ENCODE assay signal across 10 cellular contexts in genomic region chr15:99169769-99170311, GRCh38.
A peak's percentile ranks its signal among the peaks of the same experiment; 100 is the strongest.
DNase-seq lines count a peak whose midpoint lies in the region; ATAC-seq, FAIRE-seq and TF ChIP-seq lines count a peak whose summit lies in the region.
"Had no signal": no experiment of that assay in that cellular context is flagged by ENCODE, and none has a peak within 500 bp of the region (broad histone marks: within the 10 kb centered on the region; RNA-seq: fewer than 3 reads in every experiment).

No MANE protein-coding gene starts in this region.

- H3K4me3 ChIP-seq in AG10803 (ENCODE audit: low read length) (no peak overlapping the region), astrocyte (ENCODE audit: insufficient read depth, low read depth, low read length) (no peak overlapping the region), heart left ventricle (no peak overlapping the region), prostate gland (no peak overlapping the region)

- no peak overlapping the region for H3K4me3 Mint-ChIP-seq in astrocyte (ENCODE audit: unreplicated experiment)
- H3K4me3 Mint-ChIP-seq in activated T-cell treated with anti-CD3 and anti-CD28 coated beads, Interleukin-2, amount 50 U/mL, for 24 hours: no peak overlapping the region
- H3K4me3 Mint-ChIP-seq: activated T-cell treated with anti-CD3 and anti-CD28 coated beads, Interleukin-2, amount 50 U/mL, for 72 hours had no signal

- ATAC-seq in heart left ventricle (peak; percentile 40 to 57 (median 52)), HG03439 (IDR thresholded peaks at IDR 0.05; ENCODE audit: unreplicated experiment) (no peak)
- ATAC-seq: activated T-cell treated with anti-CD3 and anti-CD28 coated beads, Interleukin-2, amount 50 U/mL, for 72 hours had no signal

- no peak for TF ChIP-seq CTCF in AG10803 (conservative IDR thresholded peaks at IDR 0.05; ENCODE audit: low read length)
- no peak for TF ChIP-seq CTCF in astrocyte (IDR thresholded peaks at IDR 0.05; ENCODE audit: insufficient read depth, low read depth, low read length)
- no peak for TF ChIP-seq CTCF in heart left ventricle (IDR thresholded peaks at IDR 0.05)
- TF ChIP-seq CTCF in prostate gland (IDR thresholded peaks at IDR 0.05): no peak

- no peaks in the 10 kb centered on the region for H3K79me2 ChIP-seq in astrocyte (ENCODE audit: insufficient read depth, low read length)

- H3K9me3 Mint-ChIP-seq in astrocyte (ENCODE audit: unreplicated experiment): no peaks in the 10 kb centered on the region
- no peaks in the 10 kb centered on the region for H3K9me3 Mint-ChIP-seq in activated T-cell treated with anti-CD3 and anti-CD28 coated beads, Interleukin-2, amount 50 U/mL, for 24 hours
- H3K9me3 Mint-ChIP-seq: activated T-cell treated with anti-CD3 and anti-CD28 coated beads, Interleukin-2, amount 50 U/mL, for 72 hours had no signal

- intact Hi-C loops in heart left ventricle (cut with DNase I) (loop anchor here in 6 of 10 donors (1.0 to 5.0 kb wide), 5 partner anchors 33 to 65 kb away; partner anchors contain the start of gene SYNM (in 4 of the 6)), prostate gland (cut with DNase I) (loop anchor here (2.0 to 5.0 kb wide), 3 partner anchors 41 to 63 kb away; partner anchors contain the start of gene SYNM)

- DNase-seq in AG10803 (ENCODE audit: low read depth) (peak; percentile 61), astrocyte (ENCODE audit: low read depth) (peak; percentile 90), heart left ventricle (peak in 2 of 5 donors; percentile 29 to 53), prostate gland (ENCODE audit: low spot score) (peak; percentile 39), GOT3 (lab: John Stamatoyannopoulos, UW) (no peak), T-helper 2 cell (no peak)
- no peak for DNase-seq in activated T-cell treated with anti-CD3 and anti-CD28 coated beads, Interleukin-2, amount 50 U/mL, for 24 hours
- DNase-seq: activated T-cell treated with anti-CD3 and anti-CD28 coated beads, Interleukin-2, amount 50 U/mL, for 72 hours; NCI-H1694 had no signal

- H3K27ac ChIP-seq in astrocyte (ENCODE audit: low read depth, low read length): peak overlapping the region; percentile 79
- H3K27ac ChIP-seq in heart left ventricle: peak overlapping the region; percentile 62 to 94 (median 83)
- peak overlapping the region; percentile 76 to 81 for H3K27ac ChIP-seq in prostate gland

- peak; percentile 17 for FAIRE-seq in astrocyte (lab: Jason Lieb, UNC)

- 46 to 62% (median 54%) methylated on average over 10 of the region's 10 CpGs for WGBS in heart left ventricle, 4 donors
- 38% methylated on average over 10 of the region's 10 CpGs for WGBS in prostate gland

- H3K27ac Mint-ChIP-seq in astrocyte (ENCODE audit: unreplicated experiment): peak overlapping the region; percentile 94
- H3K27ac Mint-ChIP-seq in activated T-cell treated with anti-CD3 and anti-CD28 coated beads, Interleukin-2, amount 50 U/mL, for 24 hours: no peak overlapping the region
- H3K27ac Mint-ChIP-seq: activated T-cell treated with anti-CD3 and anti-CD28 coated beads, Interleukin-2, amount 50 U/mL, for 72 hours had no signal

- no peaks in the 10 kb centered on the region for H3K27me3 Mint-ChIP-seq in astrocyte (ENCODE audit: low read depth, unreplicated experiment)
- H3K27me3 Mint-ChIP-seq in activated T-cell treated with anti-CD3 and anti-CD28 coated beads, Interleukin-2, amount 50 U/mL, for 24 hours: no peaks in the 10 kb centered on the region

- H3K4me1 Mint-ChIP-seq in astrocyte (ENCODE audit: low read depth, unreplicated experiment): peaks cover 15% of the 10 kb centered on the region
- H3K4me1 Mint-ChIP-seq in activated T-cell treated with anti-CD3 and anti-CD28 coated beads, Interleukin-2, amount 50 U/mL, for 24 hours (ENCODE audit: low read depth): no peaks in the 10 kb centered on the region

- H3K9ac ChIP-seq in astrocyte (ENCODE audit: low read length): peak overlapping the region; percentile 58

- peak overlapping the region; percentile 57 for H3K4me2 ChIP-seq in astrocyte (ENCODE audit: low read length)

- H3K36me3 Mint-ChIP-seq in astrocyte (ENCODE audit: low read depth, unreplicated experiment): peaks cover 23% of the 10 kb centered on the region
- H3K36me3 Mint-ChIP-seq in activated T-cell treated with anti-CD3 and anti-CD28 coated beads, Interleukin-2, amount 50 U/mL, for 24 hours (ENCODE audit: low read depth): no peaks in the 10 kb centered on the region

- no peak overlapping the region for H2AFZ ChIP-seq in astrocyte (ENCODE audit: low read depth, low read length)

- no peaks in the 10 kb centered on the region for H4K20me1 ChIP-seq in astrocyte (ENCODE audit: insufficient read depth, low read length)

- H3K4me1 ChIP-seq in astrocyte (ENCODE audit: insufficient read depth, low read length) (peaks cover 19% of the 10 kb centered on the region), heart left ventricle (peaks cover 0 to 65% (median 20%) of the 10 kb centered on the region in 12 donors), prostate gland (replicated peaks) (no peaks in the 10 kb centered on the region)

- TF ChIP-seq POLR2A in heart left ventricle (IDR thresholded peaks at IDR 0.05) (no peak), prostate gland (IDR thresholded peaks at IDR 0.05) (no peak)

- H3K36me3 ChIP-seq in astrocyte (ENCODE audit: insufficient read depth, low read length) (peaks cover 13% of the 10 kb centered on the region), heart left ventricle (peaks cover 0 to 55% (median 21%) of the 10 kb centered on the region in 9 donors), prostate gland (no peaks in the 10 kb centered on the region)

- H3K9me3 ChIP-seq in astrocyte (ENCODE audit: insufficient read depth, low read depth, low read length): no peaks in the 10 kb centered on the region
- no peaks in the 10 kb centered on the region for H3K9me3 ChIP-seq in heart left ventricle
- H3K9me3 ChIP-seq in prostate gland: no peaks in the 10 kb centered on the region

- no peaks in the 10 kb centered on the region for H3K27me3 ChIP-seq in astrocyte (ENCODE audit: insufficient read depth, low read length)
- H3K27me3 ChIP-seq in heart left ventricle: no peaks in the 10 kb centered on the region
- H3K27me3 ChIP-seq in prostate gland (replicated peaks; ENCODE audit: insufficient read depth): no peaks in the 10 kb centered on the region

Comparison
In these comparisons a context has a peak if more than half of its experiments do, and no peak if none do; other contexts are left out.
1. DNase-seq: peak in AG10803 (single experiment), astrocyte (single experiment) and prostate gland (single experiment); none in GOT3 (single experiment), T-helper 2 cell (0 of 5) and activated T-cell treated with anti-CD3 and anti-CD28 coated beads, Interleukin-2, amount 50 U/mL, for 24 hours (single experiment).
2. Peak in every context shown above with its lines, with median percentiles within 50 percentile points of each other: H3K27ac ChIP-seq.